In genomic region chr4:81466841-81467671, GRCh38 we compare ENCODE assay signal across 8 cellular contexts. TPM values are rescaled to one million over a fixed set of nuclear protein-coding genes. Genes with fewer than 3 reads are reported as not detected.
DNase-seq lines count a peak whose midpoint lies in the region; ATAC-seq and TF ChIP-seq lines count a peak whose summit lies in the region.

No MANE protein-coding gene starts in this region.

- CTCF ChIA-PET in activated CD4-positive, alpha-beta memory T cell treated with anti-CD3 and anti-CD28 coated beads for 36 hours (lab: Charles Lee): interaction anchor here (0.6 to 9.8 kb wide), 60 partner anchors 9 to 801 kb away, joined by 3 to 183 read pairs (median 4); no protein-coding TSS in a partner anchor

- intact Hi-C loops in activated CD4-positive, alpha-beta memory T cell treated with anti-CD3 and anti-CD28 coated beads for 36 hours (cut with micrococcal nuclease): loop anchor here (1.0 to 5.0 kb wide), 5 partner anchors 61 to 801 kb away; no protein-coding TSS in a partner anchor

- peak; percentile 87 for DNase-seq in Ammon's horn (ENCODE audit: low spot score)
- peak; percentile 61 for DNase-seq in H4 (ENCODE audit: low spot score)
- DNase-seq in NCI-H526 treated with DMSO at 0.1 percent for 48 hours (lab: John Stamatoyannopoulos, UW): peak; percentile 0
- DNase-seq in activated CD4-positive, alpha-beta memory T cell treated with anti-CD3 and anti-CD28 coated beads for 36 hours: peak; percentile 67
- peak; percentile 74 for DNase-seq in endothelial cell (ENCODE audit: low spot score)
- DNase-seq in naive thymus-derived CD8-positive, alpha-beta T cell: peak; percentile 40 to 88 (median 74)
- peak in 34 of 49 donors; percentile 2 to 83 (median 39) for DNase-seq in substantia nigra (lab: John Stamatoyannopoulos, UW)

- no peaks in the 10 kb centered on the region for H3K36me3 Mint-ChIP-seq in activated CD4-positive, alpha-beta memory T cell treated with anti-CD3 and anti-CD28 coated beads for 36 hours
- no peaks in the 10 kb centered on the region for H3K36me3 Mint-ChIP-seq in endothelial cell (ENCODE audit: low read depth, unreplicated experiment)
- H3K36me3 Mint-ChIP-seq in naive thymus-derived CD8-positive, alpha-beta T cell: peaks cover 0 to 12% (median 0%) of the 10 kb centered on the region in 3 donors

- H3K4me3 Mint-ChIP-seq in activated CD4-positive, alpha-beta memory T cell treated with anti-CD3 and anti-CD28 coated beads for 36 hours: no peak overlapping the region
- H3K4me3 Mint-ChIP-seq in endothelial cell (ENCODE audit: unreplicated experiment): no peak overlapping the region
- H3K4me3 Mint-ChIP-seq in naive thymus-derived CD8-positive, alpha-beta T cell: no peak overlapping the region

- TF ChIP-seq CTCF in endothelial cell (IDR thresholded peaks at IDR 0.05; ENCODE audit: unreplicated experiment): peak; percentile 94

- POLR2A ChIA-PET in activated CD4-positive, alpha-beta memory T cell treated with anti-CD3 and anti-CD28 coated beads for 36 hours (lab: Charles Lee): interaction anchor here (0.7 kb wide), 1 partner anchor 186 kb away, joined by 3 read pairs; no protein-coding TSS in a partner anchor
- POLR2A ChIA-PET in naive thymus-derived CD8-positive, alpha-beta T cell (lab: Charles Lee): interaction anchor here (0.6 to 1.0 kb wide), 2 partner anchors 355 to 377 kb away, joined by 5 to 7 read pairs; no protein-coding TSS in a partner anchor

- peaks cover 32% of the 10 kb centered on the region for H3K4me1 Mint-ChIP-seq in activated CD4-positive, alpha-beta memory T cell treated with anti-CD3 and anti-CD28 coated beads for 36 hours (ENCODE audit: low read depth)
- H3K4me1 Mint-ChIP-seq in endothelial cell (ENCODE audit: unreplicated experiment): peaks cover 15% of the 10 kb centered on the region
- peaks cover 32 to 74% (median 61%) of the 10 kb centered on the region in 4 donors for H3K4me1 Mint-ChIP-seq in naive thymus-derived CD8-positive, alpha-beta T cell

- ATAC-seq in naive thymus-derived CD8-positive, alpha-beta T cell: no peak
- no peak for ATAC-seq in HG02981 (IDR thresholded peaks at IDR 0.05; ENCODE audit: unreplicated experiment)

- H3K27me3 Mint-ChIP-seq in activated CD4-positive, alpha-beta memory T cell treated with anti-CD3 and anti-CD28 coated beads for 36 hours: no peaks in the 10 kb centered on the region
- peaks cover 2% of the 10 kb centered on the region for H3K27me3 Mint-ChIP-seq in endothelial cell (ENCODE audit: unreplicated experiment)
- H3K27me3 Mint-ChIP-seq in naive thymus-derived CD8-positive, alpha-beta T cell: no peaks in the 10 kb centered on the region

- no peak overlapping the region for H3K27ac ChIP-seq in substantia nigra (ENCODE audit: low read depth, low read length, poor library complexity, severe bottlenecking)

- no peaks in the 10 kb centered on the region for H3K9me3 Mint-ChIP-seq in activated CD4-positive, alpha-beta memory T cell treated with anti-CD3 and anti-CD28 coated beads for 36 hours
- H3K9me3 Mint-ChIP-seq in endothelial cell (ENCODE audit: unreplicated experiment): no peaks in the 10 kb centered on the region
- H3K9me3 Mint-ChIP-seq in naive thymus-derived CD8-positive, alpha-beta T cell: no peaks in the 10 kb centered on the region

- no peak overlapping the region for H3K27ac Mint-ChIP-seq in activated CD4-positive, alpha-beta memory T cell treated with anti-CD3 and anti-CD28 coated beads for 36 hours
- H3K27ac Mint-ChIP-seq in endothelial cell (ENCODE audit: unreplicated experiment): no peak overlapping the region
- peak overlapping the region in 5 of 10 donors; percentile 4 to 64 (median 12) for H3K27ac Mint-ChIP-seq in naive thymus-derived CD8-positive, alpha-beta T cell

RNA-seq across cellular contexts. Expression of gene RASGEF1B, which starts 4.7 kb away (rescaled TPM):
- total RNA-seq in H4 (2014; rRNA removed; shearing (Covaris generic)): 0.25 and 1.1 TPM in 2 replicates
- 1 to 10 TPM; 4.4 to 4.6 TPM for total RNA-seq in activated CD4-positive, alpha-beta memory T cell treated with anti-CD3 and anti-CD28 coated beads for 36 hours
- 10.7 TPM for total RNA-seq in endothelial cell (ENCODE audit: unreplicated experiment)
- total RNA-seq in naive thymus-derived CD8-positive, alpha-beta T cell: 10 to 100 TPM; 13.6 to 14.7 TPM
- polyA plus RNA-seq in naive thymus-derived CD8-positive, alpha-beta T cell: 10 to 100 TPM in 1 of 3 donors, 1 to 10 TPM in 2; 6.4 to 13.7 (median 8.9) TPM

Comparison
In these comparisons a context has a peak if more than half of its experiments do, and no peak if none do; other contexts are left out.
1. DNase-seq: peak in every context shown above with its lines; median percentile 87 in Ammon's horn; 74 in endothelial cell; 74 in naive thymus-derived CD8-positive, alpha-beta T cell; 67 in activated CD4-positive, alpha-beta memory T cell treated with anti-CD3 and anti-CD28 coated beads for 36 hours; 61 in H4; 39 in substantia nigra; 0 in NCI-H526 treated with DMSO at 0.1 percent for 48 hours.